Comparison of ENCODE assay signal across 11 cellular contexts in genomic region chr6:142702501-142703460, GRCh38.
A peak's percentile ranks its signal among the peaks of the same experiment; 100 is the strongest.
DNase-seq lines count a peak whose midpoint lies in the region; ATAC-seq and TF ChIP-seq lines count a peak whose summit lies in the region.
"Had no signal": no experiment of that assay in that cellular context is flagged by ENCODE, and none has a peak within 500 bp of the region (broad histone marks: within the 10 kb centered on the region; RNA-seq: fewer than 3 reads in every experiment).

No MANE protein-coding gene starts in this region.

- H3K9me3 ChIP-seq in lung (ENCODE audit: control insufficient read depth in 2 of 2, insufficient read depth in 1 of 2, low read length in 1 of 2) = no peaks in the 10 kb centered on the region

- DNase-seq in Ammon's horn (ENCODE audit: low spot score) = peak; percentile 72
- DNase-seq in astrocyte of the hippocampus (ENCODE audit: low read depth, low spot score) = peak; percentile 7
- peak; percentile 61 for DNase-seq in lung (ENCODE audit: low spot score)
- DNase-seq in activated CD8-positive, alpha-beta T cell treated with anti-CD3 and anti-CD28 coated beads, Interleukin-2, amount 10 ng/mL, durations not matched to agents 7 days and 5 days = no peak
- DNase-seq: CD4-positive, CD25-positive, alpha-beta regulatory T cell; stimulated activated CD4-positive, alpha-beta T cell treated with anti-CD3 and anti-CD28 coated beads, Interleukin-1b, Interleukin-23, amount 100 ng/mL, for 48 hours; T-helper 9 cell had no signal

- peak; percentile 46 for ATAC-seq in HG02885 (IDR thresholded peaks at IDR 0.05; ENCODE audit: poor library complexity, unreplicated experiment)
- peak; percentile 50 for ATAC-seq in lung (ENCODE audit: insufficient read depth, low FRiP score)
- ATAC-seq in activated CD8-positive, alpha-beta T cell treated with anti-CD3 and anti-CD28 coated beads, Interleukin-2, amount 10 ng/mL, durations not matched to agents 7 days and 5 days = no peak
- ATAC-seq in HG02763 (IDR thresholded peaks at IDR 0.05; ENCODE audit: unreplicated experiment) = no peak
- no peak for ATAC-seq in GM19467 (IDR thresholded peaks at IDR 0.05; ENCODE audit: unreplicated experiment)
- no peak for ATAC-seq in GM19463 (IDR thresholded peaks at IDR 0.05; ENCODE audit: unreplicated experiment)

- H3K4me3 ChIP-seq in lung = no peak overlapping the region

- no peak overlapping the region for H3K4me3 Mint-ChIP-seq in activated CD8-positive, alpha-beta T cell treated with anti-CD3 and anti-CD28 coated beads, Interleukin-2, amount 10 ng/mL, durations not matched to agents 7 days and 5 days
- H3K4me3 Mint-ChIP-seq: CD4-positive, CD25-positive, alpha-beta regulatory T cell had no signal

- no peaks in the 10 kb centered on the region for H3K36me3 Mint-ChIP-seq in activated CD8-positive, alpha-beta T cell treated with anti-CD3 and anti-CD28 coated beads, Interleukin-2, amount 10 ng/mL, durations not matched to agents 7 days and 5 days (ENCODE audit: low read depth)
- H3K36me3 Mint-ChIP-seq: CD4-positive, CD25-positive, alpha-beta regulatory T cell had no signal

- H3K36me3 ChIP-seq in lung (ENCODE audit: control insufficient read depth in 2 of 2, insufficient read depth in 2 of 2, low read length in 2 of 2) = no peaks in the 10 kb centered on the region

- CTCF ChIA-PET in activated CD8-positive, alpha-beta T cell treated with anti-CD3 and anti-CD28 coated beads, Interleukin-2, amount 10 ng/mL, durations not matched to agents 7 days and 5 days (lab: Charles Lee) = interaction anchor here (1.3 to 2.9 kb wide), 2 partner anchors 10 to 44 kb away, joined by 4 to 14 read pairs; no protein-coding TSS in a partner anchor

- no peaks in the 10 kb centered on the region for H3K9me3 Mint-ChIP-seq in activated CD8-positive, alpha-beta T cell treated with anti-CD3 and anti-CD28 coated beads, Interleukin-2, amount 10 ng/mL, durations not matched to agents 7 days and 5 days (ENCODE audit: insufficient read depth)
- H3K9me3 Mint-ChIP-seq: CD4-positive, CD25-positive, alpha-beta regulatory T cell had no signal

- H3K27me3 ChIP-seq in lung (ENCODE audit: control insufficient read depth, insufficient read depth) = no peaks in the 10 kb centered on the region

- H3K27ac ChIP-seq in lung (ENCODE audit: low read depth in 1 of 2, low read length in 1 of 2) = peak overlapping the region in 1 of 2 donors; percentile 15

- 22 to 34% methylated on average over 12 of the region's 12 CpGs for WGBS in lung, 2 donors

- POLR2A ChIA-PET in activated CD8-positive, alpha-beta T cell treated with anti-CD3 and anti-CD28 coated beads, Interleukin-2, amount 10 ng/mL, durations not matched to agents 7 days and 5 days (lab: Charles Lee) = no interaction called here

- H3K4me1 Mint-ChIP-seq in activated CD8-positive, alpha-beta T cell treated with anti-CD3 and anti-CD28 coated beads, Interleukin-2, amount 10 ng/mL, durations not matched to agents 7 days and 5 days (ENCODE audit: low read depth) = peaks cover 18% of the 10 kb centered on the region

- peaks cover 0 to 6% of the 10 kb centered on the region in 2 donors for H3K4me1 ChIP-seq in lung (ENCODE audit: control insufficient read depth in 2 of 2, insufficient read depth in 2 of 2, low read length in 2 of 2)

- H3K27me3 Mint-ChIP-seq in activated CD8-positive, alpha-beta T cell treated with anti-CD3 and anti-CD28 coated beads, Interleukin-2, amount 10 ng/mL, durations not matched to agents 7 days and 5 days (ENCODE audit: low read depth) = no peaks in the 10 kb centered on the region

- TF ChIP-seq CTCF in lung (IDR thresholded peaks at IDR 0.05; ENCODE audit: control extremely low read depth, extremely low read depth) = no peak

- no peak overlapping the region for H3K27ac Mint-ChIP-seq in activated CD8-positive, alpha-beta T cell treated with anti-CD3 and anti-CD28 coated beads, Interleukin-2, amount 10 ng/mL, durations not matched to agents 7 days and 5 days

Comparison
In these comparisons a context has a peak if more than half of its experiments do, and no peak if none do; other contexts are left out.
1. ATAC-seq: peak in HG02885 (single experiment) and lung (single experiment); none in activated CD8-positive, alpha-beta T cell treated with anti-CD3 and anti-CD28 coated beads, Interleukin-2, amount 10 ng/mL, durations not matched to agents 7 days and 5 days (single experiment), HG02763 (single experiment), GM19467 (single experiment) and GM19463 (single experiment).